8 cellular contexts compared by ENCODE assay signal in the genomic region with DNA sequence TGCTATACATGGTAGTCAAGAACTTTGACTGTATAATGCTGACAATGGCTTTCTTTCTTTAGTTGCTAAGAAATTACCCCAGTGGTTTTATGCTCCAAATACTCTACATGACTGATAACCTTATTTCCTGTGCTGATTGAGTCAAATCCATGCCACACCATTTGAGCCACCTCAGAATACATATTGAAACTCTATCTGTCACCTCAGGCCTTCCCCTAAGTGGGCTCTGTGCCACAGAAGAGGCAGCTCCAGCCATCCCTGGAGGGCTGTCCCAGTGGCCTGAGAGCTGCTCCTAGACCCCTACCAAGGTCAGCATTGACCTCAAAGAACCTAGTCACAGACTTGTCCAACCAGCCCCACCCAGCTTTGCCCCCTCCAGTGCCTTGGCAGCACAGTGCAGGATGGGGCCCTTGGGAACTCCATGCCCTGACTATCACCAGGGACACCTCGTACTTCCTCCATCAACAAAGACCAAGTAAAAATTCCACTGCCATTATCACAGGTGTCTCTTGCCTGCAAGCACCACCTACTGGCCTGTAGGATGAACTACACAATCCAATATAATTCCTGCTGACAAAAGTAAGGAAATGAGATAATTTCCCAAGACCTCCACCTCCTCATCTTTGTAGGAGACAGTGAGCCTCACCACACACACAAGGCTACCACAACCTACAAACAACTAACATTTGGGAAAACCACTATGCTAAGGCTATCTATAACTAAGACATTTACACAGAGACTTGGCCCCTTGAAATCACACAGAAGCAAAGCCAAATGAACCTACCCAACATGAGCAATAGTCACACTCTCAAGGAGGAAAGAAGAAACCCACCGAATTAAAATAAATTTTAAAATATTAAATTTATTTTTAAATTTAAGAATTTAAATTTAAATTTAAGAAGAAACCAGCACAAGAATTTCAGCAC.
A peak's percentile ranks its signal among the peaks of the same experiment; 100 is the strongest.
DNase-seq lines count a peak whose midpoint lies in the region; ATAC-seq and TF ChIP-seq lines count a peak whose summit lies in the region.

No MANE protein-coding gene starts in this region.

- DNase-seq in AG04449 (ENCODE audit: low read depth, low spot score) (no peak), NCI-H82 treated with DMSO at 0.1 percent for 48 hours (lab: John Stamatoyannopoulos, UW; ENCODE audit: unreplicated experiment) (peak; percentile 3), esophagus squamous epithelium (lab: John Stamatoyannopoulos, UW) (no peak), upper lobe of right lung (no peak), ovary (no peak)
- DNase-seq in activated naive CD4-positive, alpha-beta T cell treated with anti-CD3 and anti-CD28 coated beads, Interleukin-2, amount 50 U/mL, for 16 hours = no peak

- peak; percentile 66 for ATAC-seq in GM18508 (IDR thresholded peaks at IDR 0.05; ENCODE audit: insufficient read depth, unreplicated experiment)
- peak; percentile 75 for ATAC-seq in HG02840 (IDR thresholded peaks at IDR 0.05; ENCODE audit: low FRiP score, unreplicated experiment)
- ATAC-seq in upper lobe of right lung = peak; percentile 83

- H3K36me3 ChIP-seq in esophagus squamous epithelium (no peaks in the 10 kb centered on the region), upper lobe of right lung (no peaks in the 10 kb centered on the region), ovary (no peaks in the 10 kb centered on the region)

- H3K27me3 ChIP-seq in esophagus squamous epithelium = no peaks in the 10 kb centered on the region
- H3K27me3 ChIP-seq in upper lobe of right lung = no peaks in the 10 kb centered on the region
- H3K27me3 ChIP-seq in ovary = no peaks in the 10 kb centered on the region

- H3K9me3 ChIP-seq in esophagus squamous epithelium (peaks cover 0 to 11% (median 0%) of the 10 kb centered on the region in 3 donors), upper lobe of right lung (no peaks in the 10 kb centered on the region), ovary (no peaks in the 10 kb centered on the region)

- POLR2A ChIA-PET in AG04449 (lab: Yijun Ruan, JAX) = no interaction called here

- H3K27ac ChIP-seq in esophagus squamous epithelium (no peak overlapping the region), upper lobe of right lung (no peak overlapping the region), ovary (no peak overlapping the region)

- no peaks in the 10 kb centered on the region for H3K4me1 ChIP-seq in esophagus squamous epithelium
- no peaks in the 10 kb centered on the region for H3K4me1 ChIP-seq in upper lobe of right lung
- no peaks in the 10 kb centered on the region for H3K4me1 ChIP-seq in ovary (ENCODE audit: insufficient read depth)

- peak; percentile 59 for TF ChIP-seq CTCF in AG04449 (IDR thresholded peaks at IDR 0.05; ENCODE audit: insufficient read depth, low read length, missing control alignments)
- peak in 4 of 6 experiments; percentile 31 to 57 (median 40) for TF ChIP-seq CTCF in esophagus squamous epithelium (IDR thresholded peaks at IDR 0.05)
- peak; percentile 62 for TF ChIP-seq CTCF in upper lobe of right lung (IDR thresholded peaks at IDR 0.05)
- TF ChIP-seq CTCF in ovary (IDR thresholded peaks at IDR 0.05) = no peak

- no peak for TF ChIP-seq EP300 in ovary (IDR thresholded peaks at IDR 0.05)

- 25 to 39% methylated on average over 2 of the region's 2 CpGs for WGBS in esophagus squamous epithelium, 2 donors
- WGBS in ovary, 3 donors = 33 to 69% (median 47%) methylated on average over 2 of the region's 2 CpGs

- H3K4me3 ChIP-seq in AG04449 (ENCODE audit: low read depth, low read length) (no peak overlapping the region), esophagus squamous epithelium (no peak overlapping the region), upper lobe of right lung (no peak overlapping the region), ovary (no peak overlapping the region)

- CTCF ChIA-PET in AG04449 (lab: Yijun Ruan, JAX) = interaction anchor here (1.2 to 6.6 kb wide), 6 partner anchors 9 to 614 kb away, joined by 4 to 68 read pairs (median 6); no protein-coding TSS in a partner anchor

- intact Hi-C loops in esophagus squamous epithelium (cut with DNase I) (no loop called here), upper lobe of right lung (cut with DNase I) (no loop called here), ovary (cut with DNase I) (no loop called here)

- no peak for TF ChIP-seq POLR2A in esophagus squamous epithelium (IDR thresholded peaks at IDR 0.05)
- TF ChIP-seq POLR2A in ovary (IDR thresholded peaks at IDR 0.05) = no peak

Comparison
In these comparisons a context has a peak if more than half of its experiments do, and no peak if none do; other contexts are left out.
1. CTCF ChIP-seq: peak in AG04449 (single experiment), esophagus squamous epithelium (4 of 6) and upper lobe of right lung (single experiment); none in ovary (0 of 3).
2. Peak in every context shown above with its lines, with median percentiles within 50 percentile points of each other: ATAC-seq.